Comparison of ENCODE assay signal across 15 cellular contexts in the genomic region with DNA sequence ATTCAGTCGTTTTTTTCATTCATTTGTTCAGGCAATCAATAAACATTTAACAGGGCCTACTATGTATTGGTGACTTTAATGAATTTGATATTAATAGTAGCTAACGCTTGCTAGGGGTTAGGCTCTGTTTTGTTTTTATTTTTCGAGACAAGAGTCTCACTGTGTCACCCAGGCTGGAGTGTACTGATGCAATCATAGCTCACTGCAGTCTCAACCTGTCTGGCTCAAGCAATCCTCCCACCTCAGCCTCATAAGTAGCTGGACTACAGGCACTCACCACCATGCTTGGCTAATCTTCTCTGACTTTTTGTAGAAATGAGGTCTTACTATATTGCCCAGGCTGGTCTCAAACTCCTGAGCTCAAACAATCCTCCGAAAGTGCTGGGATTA. TPM values are rescaled to one million over a fixed set of nuclear protein-coding genes. Genes with fewer than 3 reads are reported as not detected.
DNase-seq lines count a peak whose midpoint lies in the region; ATAC-seq and TF ChIP-seq lines count a peak whose summit lies in the region.
"Had no signal": no experiment of that assay in that cellular context is flagged by ENCODE, and none has a peak within 500 bp of the region (broad histone marks: within the 10 kb centered on the region; RNA-seq: fewer than 3 reads in every experiment).

No MANE protein-coding gene starts in this region.

- H3K4me1 Mint-ChIP-seq in naive thymus-derived CD8-positive, alpha-beta T cell = peaks cover 0 to 6% (median 0%) of the 10 kb centered on the region in 4 donors

- ATAC-seq in naive thymus-derived CD8-positive, alpha-beta T cell = no peak
- ATAC-seq: GM12878 had no signal

- intact Hi-C loops in tibial artery (cut with DNase I; ENCODE audit: low total_unique reads) = no loop called here

- no peaks in the 10 kb centered on the region for H3K9me3 Mint-ChIP-seq in naive thymus-derived CD8-positive, alpha-beta T cell

- peak overlapping the region; percentile 19 to 31 for H3K27ac ChIP-seq in tibial artery
- H3K27ac ChIP-seq: 22Rv1 had no signal

- H3K27me3 ChIP-seq in adipocyte (replicated peaks; ENCODE audit: control insufficient read depth, insufficient read depth, low read length) (no peaks in the 10 kb centered on the region), tibial artery (no peaks in the 10 kb centered on the region)
- H3K27me3 ChIP-seq: BE2C had no signal

- peak overlapping the region in 1 of 10 donors; percentile 24 for H3K27ac Mint-ChIP-seq in naive thymus-derived CD8-positive, alpha-beta T cell

- H3K27me3 Mint-ChIP-seq in naive thymus-derived CD8-positive, alpha-beta T cell = no peaks in the 10 kb centered on the region

- no peak overlapping the region for H3K4me3 Mint-ChIP-seq in naive thymus-derived CD8-positive, alpha-beta T cell

- DNase-seq in NOMO-1 treated with dmso at 0.1 percent for 144 hours (lab: John Stamatoyannopoulos, UW; ENCODE audit: unreplicated experiment) = peak; percentile 8
- DNase-seq in NOMO-1 treated with DMSO at 0.1 percent for 48 hours (lab: John Stamatoyannopoulos, UW; ENCODE audit: unreplicated experiment) = no peak
- DNase-seq in MV-4-11 (lab: John Stamatoyannopoulos, UW) = peak; percentile 2
- DNase-seq in adipocyte (ENCODE audit: low read depth) = no peak
- no peak for DNase-seq in tibial artery
- no peak for DNase-seq in dedifferentiated amniotic fluid mesenchymal stem cell (ENCODE audit: extremely low spot score)
- DNase-seq in naive thymus-derived CD8-positive, alpha-beta T cell = no peak
- DNase-seq in DMS53 (lab: John Stamatoyannopoulos, UW) = no peak
- DNase-seq: BE2C; GDM1; NCI-H187; NCI-H526 treated with DMSO at 0.1 percent for 48 hours; NK-92 treated with Interleukin-12 subunit alpha and Interleukin-12 subunit beta, amount 100 ng/mL, for 24 hours had no signal

- H3K9ac ChIP-seq in adipocyte (ENCODE audit: low read length) = peak overlapping the region; percentile 61

- H3K4me1 ChIP-seq in adipocyte (ENCODE audit: control insufficient read depth, insufficient read depth, low read length) (peaks cover 42% of the 10 kb centered on the region), tibial artery (peaks cover 0 to 53% (median 33%) of the 10 kb centered on the region in 4 donors)
- H3K4me1 ChIP-seq: BE2C had no signal

- no peaks in the 10 kb centered on the region for H3K36me3 Mint-ChIP-seq in naive thymus-derived CD8-positive, alpha-beta T cell

- H3K9me3 ChIP-seq in adipocyte (ENCODE audit: control insufficient read depth, low read length) (no peaks in the 10 kb centered on the region), tibial artery (no peaks in the 10 kb centered on the region)
- H3K9me3 ChIP-seq: BE2C had no signal

- POLR2A ChIA-PET in naive thymus-derived CD8-positive, alpha-beta T cell (lab: Charles Lee) = interaction anchor here (1.0 kb wide), 1 partner anchor 231 kb away, joined by 3 read pairs; no protein-coding TSS in a partner anchor

- no peak for TF ChIP-seq CTCF in tibial artery (IDR thresholded peaks at IDR 0.05)

- no peak overlapping the region for H3K4me3 ChIP-seq in adipocyte (ENCODE audit: low read length)
- H3K4me3 ChIP-seq in tibial artery = no peak overlapping the region
- H3K4me3 ChIP-seq: GM12878 had no signal

- H3K36me3 ChIP-seq in adipocyte (ENCODE audit: control insufficient read depth, insufficient read depth, low read length, severe bottlenecking) (no peaks in the 10 kb centered on the region), tibial artery (no peaks in the 10 kb centered on the region)
- H3K36me3 ChIP-seq: BE2C had no signal

RNA-seq across cellular contexts. Expression of gene MED13L, which starts 25.6 kb away (rescaled TPM):
- total RNA-seq in naive thymus-derived CD8-positive, alpha-beta T cell = 100 to 1,000 TPM; 164 TPM
- polyA plus RNA-seq in naive thymus-derived CD8-positive, alpha-beta T cell = 1 to 10 TPM; 5.1 to 6.7 (median 6.1) TPM

Comparison
In these comparisons a context has a peak if more than half of its experiments do, and no peak if none do; other contexts are left out.
1. DNase-seq: peak in NOMO-1 treated with dmso at 0.1 percent for 144 hours (single experiment) and MV-4-11 (single experiment); none in NOMO-1 treated with DMSO at 0.1 percent for 48 hours (single experiment), adipocyte (single experiment), tibial artery (0 of 2), dedifferentiated amniotic fluid mesenchymal stem cell (single experiment), naive thymus-derived CD8-positive, alpha-beta T cell (0 of 10) and DMS53 (single experiment).